Comparison of ENCODE assay signal across 1 cellular context in the genomic region with DNA sequence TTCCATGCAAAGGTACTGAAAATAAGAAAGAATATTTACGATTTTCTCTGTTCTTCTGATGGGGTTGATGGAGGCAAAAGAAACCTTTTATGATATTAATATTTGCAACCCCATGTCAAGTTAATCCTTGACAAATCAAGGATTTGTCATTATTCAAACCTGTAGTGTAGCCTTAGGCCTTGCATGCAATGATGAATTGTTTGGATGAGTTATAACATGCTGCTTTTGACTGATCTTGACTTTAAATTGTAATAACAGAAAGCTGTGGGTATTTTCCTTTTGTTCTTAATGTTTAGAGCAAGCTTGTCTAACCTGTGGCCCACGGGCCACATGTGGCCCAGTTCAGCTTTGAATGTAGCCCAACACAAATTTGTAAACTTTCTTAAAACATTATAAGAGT.
TF ChIP-seq lines count a peak whose summit lies in the region.

No MANE protein-coding gene starts in this region.

TF ChIP-seq in WTC11, 78 proteins besides CTCF, POLR2A, EP300 and RAD21:
- TF ChIP-seq, protein P1, sequence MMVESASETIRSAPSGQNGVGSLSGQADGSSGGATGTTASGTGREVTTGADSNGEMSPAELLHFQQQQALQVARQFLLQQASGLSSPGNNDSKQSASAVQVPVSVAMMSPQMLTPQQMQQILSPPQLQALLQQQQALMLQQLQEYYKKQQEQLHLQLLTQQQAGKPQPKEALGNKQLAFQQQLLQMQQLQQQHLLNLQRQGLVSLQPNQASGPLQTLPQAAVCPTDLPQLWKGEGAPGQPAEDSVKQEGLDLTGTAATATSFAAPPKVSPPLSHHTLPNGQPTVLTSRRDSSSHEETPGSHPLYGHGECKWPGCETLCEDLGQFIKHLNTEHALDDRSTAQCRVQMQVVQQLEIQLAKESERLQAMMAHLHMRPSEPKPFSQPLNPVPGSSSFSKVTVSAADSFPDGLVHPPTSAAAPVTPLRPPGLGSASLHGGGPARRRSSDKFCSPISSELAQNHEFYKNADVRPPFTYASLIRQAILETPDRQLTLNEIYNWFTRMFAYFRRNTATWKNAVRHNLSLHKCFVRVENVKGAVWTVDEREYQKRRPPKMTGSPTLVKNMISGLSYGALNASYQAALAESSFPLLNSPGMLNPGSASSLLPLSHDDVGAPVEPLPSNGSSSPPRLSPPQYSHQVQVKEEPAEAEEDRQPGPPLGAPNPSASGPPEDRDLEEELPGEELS (CRISPR knock-in tag; IDR thresholded peaks at IDR 0.05): no peak
- TF ChIP-seq, protein P2, sequence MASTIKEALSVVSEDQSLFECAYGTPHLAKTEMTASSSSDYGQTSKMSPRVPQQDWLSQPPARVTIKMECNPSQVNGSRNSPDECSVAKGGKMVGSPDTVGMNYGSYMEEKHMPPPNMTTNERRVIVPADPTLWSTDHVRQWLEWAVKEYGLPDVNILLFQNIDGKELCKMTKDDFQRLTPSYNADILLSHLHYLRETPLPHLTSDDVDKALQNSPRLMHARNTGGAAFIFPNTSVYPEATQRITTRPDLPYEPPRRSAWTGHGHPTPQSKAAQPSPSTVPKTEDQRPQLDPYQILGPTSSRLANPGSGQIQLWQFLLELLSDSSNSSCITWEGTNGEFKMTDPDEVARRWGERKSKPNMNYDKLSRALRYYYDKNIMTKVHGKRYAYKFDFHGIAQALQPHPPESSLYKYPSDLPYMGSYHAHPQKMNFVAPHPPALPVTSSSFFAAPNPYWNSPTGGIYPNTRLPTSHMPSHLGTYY (CRISPR knock-in tag; IDR thresholded peaks at IDR 0.05): no peak
- TF ChIP-seq, protein P3, sequence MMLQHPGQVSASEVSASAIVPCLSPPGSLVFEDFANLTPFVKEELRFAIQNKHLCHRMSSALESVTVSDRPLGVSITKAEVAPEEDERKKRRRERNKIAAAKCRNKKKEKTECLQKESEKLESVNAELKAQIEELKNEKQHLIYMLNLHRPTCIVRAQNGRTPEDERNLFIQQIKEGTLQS (CRISPR knock-in tag; conservative IDR thresholded peaks at IDR 0.05): no peak
- TF ChIP-seq ZNF138 (CRISPR knock-in tag; conservative IDR thresholded peaks at IDR 0.05) (no peak), ZNF232 (CRISPR knock-in tag; IDR thresholded peaks at IDR 0.05) (no peak), ZNF396 (CRISPR knock-in tag; IDR thresholded peaks at IDR 0.05; ENCODE audit: borderline replicate concordance) (no peak), SMAD3 (CRISPR knock-in tag; IDR thresholded peaks at IDR 0.05; ENCODE audit: borderline replicate concordance) (no peak), FOXP1 (CRISPR knock-in tag; IDR thresholded peaks at IDR 0.05; ENCODE audit: borderline replicate concordance) (no peak), CBFB (CRISPR knock-in tag; IDR thresholded peaks at IDR 0.05; ENCODE audit: low read depth) (no peak), ZNF671 (CRISPR knock-in tag; IDR thresholded peaks at IDR 0.05) (no peak), GRHL2 (CRISPR knock-in tag; IDR thresholded peaks at IDR 0.05; ENCODE audit: insufficient replicate concordance, severe bottlenecking) (no peak), SOX15 (CRISPR knock-in tag; IDR thresholded peaks at IDR 0.05) (no peak), ZNF121 (CRISPR knock-in tag; IDR thresholded peaks at IDR 0.05) (no peak)
- TF ChIP-seq, protein P4, sequence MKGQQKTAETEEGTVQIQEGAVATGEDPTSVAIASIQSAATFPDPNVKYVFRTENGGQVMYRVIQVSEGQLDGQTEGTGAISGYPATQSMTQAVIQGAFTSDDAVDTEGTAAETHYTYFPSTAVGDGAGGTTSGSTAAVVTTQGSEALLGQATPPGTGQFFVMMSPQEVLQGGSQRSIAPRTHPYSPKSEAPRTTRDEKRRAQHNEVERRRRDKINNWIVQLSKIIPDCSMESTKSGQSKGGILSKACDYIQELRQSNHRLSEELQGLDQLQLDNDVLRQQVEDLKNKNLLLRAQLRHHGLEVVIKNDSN (CRISPR knock-in tag; IDR thresholded peaks at IDR 0.05): no peak
- TF ChIP-seq, protein P5, sequence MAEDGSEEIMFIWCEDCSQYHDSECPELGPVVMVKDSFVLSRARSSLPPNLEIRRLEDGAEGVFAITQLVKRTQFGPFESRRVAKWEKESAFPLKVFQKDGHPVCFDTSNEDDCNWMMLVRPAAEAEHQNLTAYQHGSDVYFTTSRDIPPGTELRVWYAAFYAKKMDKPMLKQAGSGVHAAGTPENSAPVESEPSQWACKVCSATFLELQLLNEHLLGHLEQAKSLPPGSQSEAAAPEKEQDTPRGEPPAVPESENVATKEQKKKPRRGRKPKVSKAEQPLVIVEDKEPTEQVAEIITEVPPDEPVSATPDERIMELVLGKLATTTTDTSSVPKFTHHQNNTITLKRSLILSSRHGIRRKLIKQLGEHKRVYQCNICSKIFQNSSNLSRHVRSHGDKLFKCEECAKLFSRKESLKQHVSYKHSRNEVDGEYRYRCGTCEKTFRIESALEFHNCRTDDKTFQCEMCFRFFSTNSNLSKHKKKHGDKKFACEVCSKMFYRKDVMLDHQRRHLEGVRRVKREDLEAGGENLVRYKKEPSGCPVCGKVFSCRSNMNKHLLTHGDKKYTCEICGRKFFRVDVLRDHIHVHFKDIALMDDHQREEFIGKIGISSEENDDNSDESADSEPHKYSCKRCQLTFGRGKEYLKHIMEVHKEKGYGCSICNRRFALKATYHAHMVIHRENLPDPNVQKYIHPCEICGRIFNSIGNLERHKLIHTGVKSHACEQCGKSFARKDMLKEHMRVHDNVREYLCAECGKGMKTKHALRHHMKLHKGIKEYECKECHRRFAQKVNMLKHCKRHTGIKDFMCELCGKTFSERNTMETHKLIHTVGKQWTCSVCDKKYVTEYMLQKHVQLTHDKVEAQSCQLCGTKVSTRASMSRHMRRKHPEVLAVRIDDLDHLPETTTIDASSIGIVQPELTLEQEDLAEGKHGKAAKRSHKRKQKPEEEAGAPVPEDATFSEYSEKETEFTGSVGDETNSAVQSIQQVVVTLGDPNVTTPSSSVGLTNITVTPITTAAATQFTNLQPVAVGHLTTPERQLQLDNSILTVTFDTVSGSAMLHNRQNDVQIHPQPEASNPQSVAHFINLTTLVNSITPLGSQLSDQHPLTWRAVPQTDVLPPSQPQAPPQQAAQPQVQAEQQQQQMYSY (CRISPR knock-in tag; IDR thresholded peaks at IDR 0.05): no peak
- TF ChIP-seq, protein P6, sequence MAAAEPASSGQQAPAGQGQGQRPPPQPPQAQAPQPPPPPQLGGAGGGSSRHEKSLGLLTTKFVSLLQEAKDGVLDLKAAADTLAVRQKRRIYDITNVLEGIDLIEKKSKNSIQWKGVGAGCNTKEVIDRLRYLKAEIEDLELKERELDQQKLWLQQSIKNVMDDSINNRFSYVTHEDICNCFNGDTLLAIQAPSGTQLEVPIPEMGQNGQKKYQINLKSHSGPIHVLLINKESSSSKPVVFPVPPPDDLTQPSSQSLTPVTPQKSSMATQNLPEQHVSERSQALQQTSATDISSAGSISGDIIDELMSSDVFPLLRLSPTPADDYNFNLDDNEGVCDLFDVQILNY (CRISPR knock-in tag; IDR thresholded peaks at IDR 0.05): no peak
- TF ChIP-seq, protein P7, sequence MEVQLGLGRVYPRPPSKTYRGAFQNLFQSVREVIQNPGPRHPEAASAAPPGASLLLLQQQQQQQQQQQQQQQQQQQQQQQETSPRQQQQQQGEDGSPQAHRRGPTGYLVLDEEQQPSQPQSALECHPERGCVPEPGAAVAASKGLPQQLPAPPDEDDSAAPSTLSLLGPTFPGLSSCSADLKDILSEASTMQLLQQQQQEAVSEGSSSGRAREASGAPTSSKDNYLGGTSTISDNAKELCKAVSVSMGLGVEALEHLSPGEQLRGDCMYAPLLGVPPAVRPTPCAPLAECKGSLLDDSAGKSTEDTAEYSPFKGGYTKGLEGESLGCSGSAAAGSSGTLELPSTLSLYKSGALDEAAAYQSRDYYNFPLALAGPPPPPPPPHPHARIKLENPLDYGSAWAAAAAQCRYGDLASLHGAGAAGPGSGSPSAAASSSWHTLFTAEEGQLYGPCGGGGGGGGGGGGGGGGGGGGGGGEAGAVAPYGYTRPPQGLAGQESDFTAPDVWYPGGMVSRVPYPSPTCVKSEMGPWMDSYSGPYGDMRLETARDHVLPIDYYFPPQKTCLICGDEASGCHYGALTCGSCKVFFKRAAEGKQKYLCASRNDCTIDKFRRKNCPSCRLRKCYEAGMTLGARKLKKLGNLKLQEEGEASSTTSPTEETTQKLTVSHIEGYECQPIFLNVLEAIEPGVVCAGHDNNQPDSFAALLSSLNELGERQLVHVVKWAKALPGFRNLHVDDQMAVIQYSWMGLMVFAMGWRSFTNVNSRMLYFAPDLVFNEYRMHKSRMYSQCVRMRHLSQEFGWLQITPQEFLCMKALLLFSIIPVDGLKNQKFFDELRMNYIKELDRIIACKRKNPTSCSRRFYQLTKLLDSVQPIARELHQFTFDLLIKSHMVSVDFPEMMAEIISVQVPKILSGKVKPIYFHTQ (CRISPR knock-in tag; IDR thresholded peaks at IDR 0.05): no peak
- TF ChIP-seq, protein P8, sequence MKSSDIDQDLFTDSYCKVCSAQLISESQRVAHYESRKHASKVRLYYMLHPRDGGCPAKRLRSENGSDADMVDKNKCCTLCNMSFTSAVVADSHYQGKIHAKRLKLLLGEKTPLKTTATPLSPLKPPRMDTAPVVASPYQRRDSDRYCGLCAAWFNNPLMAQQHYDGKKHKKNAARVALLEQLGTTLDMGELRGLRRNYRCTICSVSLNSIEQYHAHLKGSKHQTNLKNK (CRISPR knock-in tag; IDR thresholded peaks at IDR 0.05): no peak
- TF ChIP-seq, protein P9, sequence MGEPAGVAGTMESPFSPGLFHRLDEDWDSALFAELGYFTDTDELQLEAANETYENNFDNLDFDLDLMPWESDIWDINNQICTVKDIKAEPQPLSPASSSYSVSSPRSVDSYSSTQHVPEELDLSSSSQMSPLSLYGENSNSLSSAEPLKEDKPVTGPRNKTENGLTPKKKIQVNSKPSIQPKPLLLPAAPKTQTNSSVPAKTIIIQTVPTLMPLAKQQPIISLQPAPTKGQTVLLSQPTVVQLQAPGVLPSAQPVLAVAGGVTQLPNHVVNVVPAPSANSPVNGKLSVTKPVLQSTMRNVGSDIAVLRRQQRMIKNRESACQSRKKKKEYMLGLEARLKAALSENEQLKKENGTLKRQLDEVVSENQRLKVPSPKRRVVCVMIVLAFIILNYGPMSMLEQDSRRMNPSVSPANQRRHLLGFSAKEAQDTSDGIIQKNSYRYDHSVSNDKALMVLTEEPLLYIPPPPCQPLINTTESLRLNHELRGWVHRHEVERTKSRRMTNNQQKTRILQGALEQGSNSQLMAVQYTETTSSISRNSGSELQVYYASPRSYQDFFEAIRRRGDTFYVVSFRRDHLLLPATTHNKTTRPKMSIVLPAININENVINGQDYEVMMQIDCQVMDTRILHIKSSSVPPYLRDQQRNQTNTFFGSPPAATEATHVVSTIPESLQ (CRISPR knock-in tag; IDR thresholded peaks at IDR 0.05): no peak
